ENCODE assay signal across 10 cellular contexts in the genomic region with DNA sequence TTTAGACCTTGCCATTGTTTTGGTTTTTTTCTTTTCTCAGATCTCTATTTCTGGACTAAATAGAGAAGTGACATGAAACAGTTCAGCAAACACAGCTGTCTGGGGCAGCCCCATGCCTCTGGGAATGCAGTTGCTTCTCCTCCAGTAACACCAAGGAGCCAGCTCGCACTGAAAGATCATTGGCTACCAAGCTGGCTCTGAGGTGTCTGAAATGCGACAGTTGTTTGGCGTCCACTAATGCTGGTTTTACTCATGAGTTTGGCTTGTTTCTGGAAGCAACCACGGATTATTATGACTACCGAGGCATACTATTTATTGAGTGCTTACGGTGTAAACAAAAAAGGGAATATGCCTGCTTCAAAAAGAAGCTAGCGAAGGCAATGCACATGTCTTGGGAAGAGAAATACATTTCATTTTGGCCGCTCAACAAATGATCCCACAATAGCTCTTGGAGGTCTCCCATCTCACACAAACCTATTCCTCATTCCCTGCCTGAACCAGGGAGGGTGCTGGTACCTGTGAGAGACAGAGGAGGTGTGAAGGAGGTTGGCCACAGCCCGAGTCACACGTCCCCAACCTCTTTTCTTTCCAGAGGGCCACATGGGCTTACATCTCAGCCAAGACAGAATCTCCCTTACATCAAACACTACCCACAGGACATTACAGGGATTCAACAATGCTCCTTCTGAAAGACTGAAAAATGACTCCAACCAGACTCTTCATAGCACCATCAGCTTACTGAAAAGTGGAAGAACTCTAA. TPM values are rescaled to one million over a fixed set of nuclear protein-coding genes. Genes with fewer than 3 reads are reported as not detected.
DNase-seq lines count a peak whose midpoint lies in the region; ATAC-seq and TF ChIP-seq lines count a peak whose summit lies in the region.
"Had no signal": no experiment of that assay in that cellular context is flagged by ENCODE, and none has a peak within 500 bp of the region (broad histone marks: within the 10 kb centered on the region; RNA-seq: fewer than 3 reads in every experiment).

No MANE protein-coding gene starts in this region.

- H3K9me3 ChIP-seq in OCI-LY7 (ENCODE audit: low read length) = no peaks in the 10 kb centered on the region

- TF ChIP-seq CTCF in OCI-LY7 (conservative IDR thresholded peaks at IDR 0.05; ENCODE audit: low read length) (no peak), nephron (IDR thresholded peaks at IDR 0.05; ENCODE audit: unreplicated experiment in 3 of 3) (no peak)

- peak overlapping the region; percentile 67; the same call in 1 of the 2 replicates for H2AFZ ChIP-seq in OCI-LY7 (ENCODE audit: low read length)

- no peak overlapping the region for H3K4me3 Mint-ChIP-seq in nephron
- H3K4me3 Mint-ChIP-seq in activated CD4-positive, alpha-beta memory T cell treated with anti-CD3 and anti-CD28 coated beads for 36 hours = no peak overlapping the region
- H3K4me3 Mint-ChIP-seq: activated T-helper 17 cell treated with anti-CD3 and anti-CD28 coated beads, Interleukin-2, amount 50 U/mL, for 72 hours had no signal

- peak overlapping the region; percentile 30 for H3K4me3 ChIP-seq in OCI-LY7 (ENCODE audit: low read depth, low read length, poor library complexity, severe bottlenecking)
- H3K4me3 ChIP-seq: thoracic aorta had no signal

- H3K9me2 ChIP-seq in OCI-LY7 (ENCODE audit: insufficient read depth, low read length) = no peaks in the 10 kb centered on the region

- peaks cover 18% of the 10 kb centered on the region for H3K36me3 ChIP-seq in OCI-LY7 (ENCODE audit: insufficient read depth, low read length)

- intact Hi-C loops in OCI-LY7 (cut with micrococcal nuclease; ENCODE audit: unreplicated experiment) = no loop called here
- intact Hi-C loops in activated CD4-positive, alpha-beta memory T cell treated with anti-CD3 and anti-CD28 coated beads for 36 hours (cut with micrococcal nuclease) = no loop called here

- H3K9me3 Mint-ChIP-seq in nephron = peaks cover 2% of the 10 kb centered on the region
- no peaks in the 10 kb centered on the region for H3K9me3 Mint-ChIP-seq in activated CD4-positive, alpha-beta memory T cell treated with anti-CD3 and anti-CD28 coated beads for 36 hours

- H3K4me1 ChIP-seq in OCI-LY7 (ENCODE audit: insufficient read depth, low read length, poor library complexity, severe bottlenecking) = peaks cover 60% of the 10 kb centered on the region

- H3K4me2 ChIP-seq in OCI-LY7 (ENCODE audit: low read length) = peak overlapping the region; percentile 61

- H3K4me1 Mint-ChIP-seq in nephron = peaks cover 44% of the 10 kb centered on the region
- peaks cover 7% of the 10 kb centered on the region for H3K4me1 Mint-ChIP-seq in activated CD4-positive, alpha-beta memory T cell treated with anti-CD3 and anti-CD28 coated beads for 36 hours (ENCODE audit: low read depth)
- H3K4me1 Mint-ChIP-seq: activated T-helper 17 cell treated with anti-CD3 and anti-CD28 coated beads, Interleukin-2, amount 50 U/mL, for 72 hours had no signal

- CTCF ChIA-PET in OCI-LY7 (lab: Charles Lee; ENCODE audit: unreplicated experiment) = interaction anchor here (0.6 kb wide), 1 partner anchor 156 kb away, joined by 3 read pairs; no protein-coding TSS in a partner anchor
- CTCF ChIA-PET in activated CD4-positive, alpha-beta memory T cell treated with anti-CD3 and anti-CD28 coated beads for 36 hours (lab: Charles Lee) = no interaction called here

- POLR2A ChIA-PET in OCI-LY7 (lab: Charles Lee) = interaction anchor here (0.6 to 2.4 kb wide), 8 partner anchors 14 to 159 kb away, joined by 3 to 9 read pairs (median 4); a partner anchor contains a TSS
- POLR2A ChIA-PET in activated CD4-positive, alpha-beta memory T cell treated with anti-CD3 and anti-CD28 coated beads for 36 hours (lab: Charles Lee) = no interaction called here

- DNase-seq in OCI-LY7 (ENCODE audit: low spot score) (peak; percentile 91), HuH-7.5 (ENCODE audit: low spot score) (no peak), NCI-H1105 treated with DMSO at 0.1 percent for 48 hours (lab: John Stamatoyannopoulos, UW) (no peak)
- no peak for DNase-seq in activated CD4-positive, alpha-beta memory T cell treated with anti-CD3 and anti-CD28 coated beads for 36 hours
- no peak for DNase-seq in effector CD8-positive, alpha-beta T cell (lab: John Stamatoyannopoulos, UW)

- H3K27ac ChIP-seq in OCI-LY7 (ENCODE audit: low read depth, low read length, poor library complexity, severe bottlenecking) = peak overlapping the region; percentile 82
- H3K27ac ChIP-seq: thoracic aorta had no signal

- BruUV-seq in OCI-LY7 (replicated peaks; lab: Mats Ljungman, UMichigan) = no TSS peak

- no peaks in the 10 kb centered on the region for H4K20me1 ChIP-seq in OCI-LY7 (ENCODE audit: insufficient read depth, low read length)

- no peaks in the 10 kb centered on the region for H3K79me2 ChIP-seq in OCI-LY7 (ENCODE audit: insufficient read depth, low read depth, low read length)

- H3K36me3 Mint-ChIP-seq in nephron (ENCODE audit: low read depth) = peaks cover 35% of the 10 kb centered on the region
- peaks cover 15% of the 10 kb centered on the region for H3K36me3 Mint-ChIP-seq in activated CD4-positive, alpha-beta memory T cell treated with anti-CD3 and anti-CD28 coated beads for 36 hours

- ATAC-seq in GM18517 (IDR thresholded peaks at IDR 0.05; ENCODE audit: unreplicated experiment) = peak; percentile 96
- ATAC-seq in HG02610 (IDR thresholded peaks at IDR 0.05; ENCODE audit: unreplicated experiment) = peak; percentile 93
- ATAC-seq: activated T-helper 17 cell treated with anti-CD3 and anti-CD28 coated beads, Interleukin-2, amount 50 U/mL, for 72 hours had no signal

- peak overlapping the region; percentile 38 to 46 (median 42) for H3K27ac Mint-ChIP-seq in nephron
- H3K27ac Mint-ChIP-seq in activated CD4-positive, alpha-beta memory T cell treated with anti-CD3 and anti-CD28 coated beads for 36 hours = no peak overlapping the region
- H3K27ac Mint-ChIP-seq: activated T-helper 17 cell treated with anti-CD3 and anti-CD28 coated beads, Interleukin-2, amount 50 U/mL, for 72 hours had no signal

- peaks cover 4% of the 10 kb centered on the region for H3K27me3 Mint-ChIP-seq in nephron (ENCODE audit: low read depth)
- no peaks in the 10 kb centered on the region for H3K27me3 Mint-ChIP-seq in activated CD4-positive, alpha-beta memory T cell treated with anti-CD3 and anti-CD28 coated beads for 36 hours
- H3K27me3 Mint-ChIP-seq: activated T-helper 17 cell treated with anti-CD3 and anti-CD28 coated beads, Interleukin-2, amount 50 U/mL, for 72 hours had no signal

RNA-seq across cellular contexts. Expression of a gene that starts 37.5 kb away (rescaled TPM):
- 0.33 and 0.38 TPM in 2 replicates for total RNA-seq in OCI-LY7 (2014; rRNA removed; shearing (Covaris generic))
- total RNA-seq in OCI-LY7 (2022) = 0.04 and 0.30 TPM in 2 replicates
- under 1 TPM; 0.05 to 0.14 TPM for total RNA-seq in activated CD4-positive, alpha-beta memory T cell treated with anti-CD3 and anti-CD28 coated beads for 36 hours

RNA-seq across cellular contexts. Expression of a gene that starts 56.4 kb away (rescaled TPM):
- total RNA-seq in OCI-LY7 (2014; rRNA removed; shearing (Covaris generic)) = 91.4 and 107 TPM in 2 replicates
- total RNA-seq in OCI-LY7 (2022) = 78.1 and 78.6 TPM in 2 replicates
- total RNA-seq in activated CD4-positive, alpha-beta memory T cell treated with anti-CD3 and anti-CD28 coated beads for 36 hours = 10 to 100 TPM; 54.6 to 63.2 TPM
